8 cellular contexts compared by ENCODE assay signal in genomic region chr17:17834974-17835373, GRCh38. TPM values are rescaled to one million over a fixed set of nuclear protein-coding genes. Genes with fewer than 3 reads are reported as not detected.
DNase-seq lines count a peak whose midpoint lies in the region; TF ChIP-seq lines count a peak whose summit lies in the region.

No MANE protein-coding gene starts in this region.

- H3K9me3 ChIP-seq in Peyer's patch: no peaks in the 10 kb centered on the region

- no peak overlapping the region for H3K27ac Mint-ChIP-seq in Calu3 (ENCODE audit: unreplicated experiment)

- H3K9me3 Mint-ChIP-seq in Calu3 (ENCODE audit: low read depth, unreplicated experiment): no peaks in the 10 kb centered on the region

- no peaks in the 10 kb centered on the region for H3K27me3 Mint-ChIP-seq in Calu3 (ENCODE audit: unreplicated experiment)

- intact Hi-C loops in Calu3 (cut with micrococcal nuclease; ENCODE audit: unreplicated experiment): loop anchor here (5.0 kb wide), 1 partner anchor 98 kb away; no protein-coding TSS in a partner anchor

- CTCF ChIA-PET in Calu3 (lab: Charles Lee): no interaction called here

- H3K36me3 Mint-ChIP-seq in Calu3 (ENCODE audit: insufficient read depth, unreplicated experiment): peaks cover 66% of the 10 kb centered on the region

- TF ChIP-seq CTCF in Calu3 (IDR thresholded peaks at IDR 0.05; ENCODE audit: unreplicated experiment) (no peak), Peyer's patch (IDR thresholded peaks at IDR 0.05) (no peak), epithelial cell of proximal tubule (conservative IDR thresholded peaks at IDR 0.05; ENCODE audit: low read depth, low read length) (no peak)

- H3K27me3 ChIP-seq in Peyer's patch: no peaks in the 10 kb centered on the region
- H3K27me3 ChIP-seq in rectal smooth muscle tissue (ENCODE audit: control insufficient read depth, insufficient read depth, low read length): no peaks in the 10 kb centered on the region

- H3K4me3 Mint-ChIP-seq in Calu3 (ENCODE audit: low read depth, unreplicated experiment): peak overlapping the region; percentile 48

- peak overlapping the region in 2 of 4 donors; percentile 82 to 85 for H3K4me3 ChIP-seq in Peyer's patch
- peak overlapping the region; percentile 84 for H3K4me3 ChIP-seq in epithelial cell of proximal tubule (ENCODE audit: low read depth, low read length)
- H3K4me3 ChIP-seq in rectal smooth muscle tissue (ENCODE audit: low read length): no peak overlapping the region

- H3K9ac ChIP-seq in rectal smooth muscle tissue (ENCODE audit: low read length): peak overlapping the region; percentile 1

- H3K4me1 ChIP-seq in Peyer's patch (peaks cover 15 to 78% (median 34%) of the 10 kb centered on the region in 4 donors), rectal smooth muscle tissue (ENCODE audit: control insufficient read depth, insufficient read depth, low read length) (peaks cover 49% of the 10 kb centered on the region)

- peaks cover 34% of the 10 kb centered on the region for H3K4me1 Mint-ChIP-seq in Calu3 (ENCODE audit: low read depth, unreplicated experiment)

- no peak for DNase-seq in Calu3
- no peak for DNase-seq in Peyer's patch
- DNase-seq in epithelial cell of proximal tubule (ENCODE audit: low read depth): peak; percentile 61
- DNase-seq in RPMI8226: no peak
- DNase-seq in retina: no peak
- DNase-seq in GF-D8 (lab: John Stamatoyannopoulos, UW): no peak
- DNase-seq in NCI-H1105 (lab: John Stamatoyannopoulos, UW): no peak

- no TSS peak for BruUV-seq in Calu3 (replicated peaks; lab: Mats Ljungman, UMichigan)

- H3K27ac ChIP-seq in Peyer's patch (peak overlapping the region; percentile 95 to 100 (median 99)), rectal smooth muscle tissue (ENCODE audit: low read depth, low read length) (peak overlapping the region; percentile 99)

- H3K36me3 ChIP-seq in Peyer's patch: peaks cover 0 to 12% (median 0%) of the 10 kb centered on the region in 3 donors
- H3K36me3 ChIP-seq in rectal smooth muscle tissue (ENCODE audit: control insufficient read depth, insufficient read depth, low read length): no peaks in the 10 kb centered on the region

- no peak for TF ChIP-seq POLR2A in Peyer's patch (IDR thresholded peaks at IDR 0.05)

RNA-seq across cellular contexts. Expression of gene SREBF1, which starts 1.8 kb away (rescaled TPM):
- 104 and 110 TPM in 2 replicates for total RNA-seq in Calu3 (2022)
- 100 to 1,000 TPM; 118 to 226 (median 185) TPM for total RNA-seq in Peyer's patch
- 58.3 and 65.1 TPM in 2 replicates for total RNA-seq in epithelial cell of proximal tubule
